ENCODE assay signal across 1 cellular context in the genomic region with DNA sequence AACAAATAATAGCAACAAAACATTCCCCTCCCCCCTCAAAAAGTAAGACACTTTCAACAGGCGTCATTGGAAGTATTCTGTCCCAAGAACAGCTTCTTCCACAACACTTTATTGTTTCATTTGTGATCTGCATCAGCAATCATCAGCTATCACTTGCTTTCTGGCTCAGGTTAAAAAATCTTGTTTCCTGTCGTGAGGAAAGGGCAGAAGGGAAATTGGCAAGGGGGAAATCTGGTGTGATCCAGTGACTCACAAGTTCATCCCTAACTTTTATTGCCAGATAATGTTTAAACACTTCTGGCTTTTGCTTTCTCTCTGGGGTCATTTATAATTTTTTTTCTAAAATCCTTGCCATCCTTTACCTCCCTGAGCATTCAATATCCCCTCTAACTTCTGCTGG.
TF ChIP-seq lines count a peak whose summit lies in the region.

No MANE protein-coding gene starts in this region.

TF ChIP-seq in GM23338, 12 proteins besides CTCF, POLR2A, EP300 and RAD21 (continued from another document):
- TF ChIP-seq, protein P1, sequence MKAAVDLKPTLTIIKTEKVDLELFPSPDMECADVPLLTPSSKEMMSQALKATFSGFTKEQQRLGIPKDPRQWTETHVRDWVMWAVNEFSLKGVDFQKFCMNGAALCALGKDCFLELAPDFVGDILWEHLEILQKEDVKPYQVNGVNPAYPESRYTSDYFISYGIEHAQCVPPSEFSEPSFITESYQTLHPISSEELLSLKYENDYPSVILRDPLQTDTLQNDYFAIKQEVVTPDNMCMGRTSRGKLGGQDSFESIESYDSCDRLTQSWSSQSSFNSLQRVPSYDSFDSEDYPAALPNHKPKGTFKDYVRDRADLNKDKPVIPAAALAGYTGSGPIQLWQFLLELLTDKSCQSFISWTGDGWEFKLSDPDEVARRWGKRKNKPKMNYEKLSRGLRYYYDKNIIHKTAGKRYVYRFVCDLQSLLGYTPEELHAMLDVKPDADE (IDR thresholded peaks at IDR 0.05): no peak
- TF ChIP-seq ZNF114 (CRISPR knock-in tag; IDR thresholded peaks at IDR 0.05): no peak
